Comparison of ENCODE assay signal across 1 cellular context in the genomic region with DNA sequence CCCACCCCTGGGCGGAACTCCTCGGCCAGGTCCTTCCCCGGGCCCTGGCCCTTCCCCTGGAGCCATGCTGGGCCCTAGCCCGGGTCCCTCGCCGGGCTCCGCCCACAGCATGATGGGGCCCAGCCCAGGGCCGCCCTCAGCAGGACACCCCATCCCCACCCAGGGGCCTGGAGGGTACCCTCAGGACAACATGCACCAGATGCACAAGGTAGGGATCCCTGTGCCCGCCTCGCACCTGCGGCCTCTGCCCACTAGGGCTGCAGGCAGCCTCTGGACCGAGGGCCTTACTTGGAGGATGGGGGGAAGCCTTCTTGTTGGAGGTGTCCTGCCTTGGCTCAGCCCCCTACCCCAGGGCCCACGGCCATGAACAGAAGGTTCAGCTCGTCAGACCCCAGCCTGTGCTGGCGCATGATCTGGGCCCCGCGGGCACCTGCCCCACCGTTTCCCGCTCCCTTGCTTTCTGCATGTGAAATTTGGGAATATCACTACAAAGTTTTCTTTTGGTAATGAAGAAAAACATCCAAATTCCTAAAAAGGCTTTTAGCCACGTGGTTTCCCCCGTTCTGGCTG.
TF ChIP-seq lines count a peak whose summit lies in the region.

No MANE protein-coding gene starts in this region.

TF ChIP-seq in HCT116, 20 proteins besides CTCF, POLR2A, EP300 and RAD21 (continued from another document):
- TF ChIP-seq, protein P1, sequence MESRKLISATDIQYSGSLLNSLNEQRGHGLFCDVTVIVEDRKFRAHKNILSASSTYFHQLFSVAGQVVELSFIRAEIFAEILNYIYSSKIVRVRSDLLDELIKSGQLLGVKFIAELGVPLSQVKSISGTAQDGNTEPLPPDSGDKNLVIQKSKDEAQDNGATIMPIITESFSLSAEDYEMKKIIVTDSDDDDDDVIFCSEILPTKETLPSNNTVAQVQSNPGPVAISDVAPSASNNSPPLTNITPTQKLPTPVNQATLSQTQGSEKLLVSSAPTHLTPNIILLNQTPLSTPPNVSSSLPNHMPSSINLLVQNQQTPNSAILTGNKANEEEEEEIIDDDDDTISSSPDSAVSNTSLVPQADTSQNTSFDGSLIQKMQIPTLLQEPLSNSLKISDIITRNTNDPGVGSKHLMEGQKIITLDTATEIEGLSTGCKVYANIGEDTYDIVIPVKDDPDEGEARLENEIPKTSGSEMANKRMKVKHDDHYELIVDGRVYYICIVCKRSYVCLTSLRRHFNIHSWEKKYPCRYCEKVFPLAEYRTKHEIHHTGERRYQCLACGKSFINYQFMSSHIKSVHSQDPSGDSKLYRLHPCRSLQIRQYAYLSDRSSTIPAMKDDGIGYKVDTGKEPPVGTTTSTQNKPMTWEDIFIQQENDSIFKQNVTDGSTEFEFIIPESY (IDR thresholded peaks at IDR 0.05; ENCODE audit: extremely low read depth, insufficient replicate concordance, low read length): no peak
- no peak for TF ChIP-seq ELF1 (IDR thresholded peaks at IDR 0.05; ENCODE audit: borderline replicate concordance, low read depth)
